26 cellular contexts compared by ENCODE assay signal in the genomic region with DNA sequence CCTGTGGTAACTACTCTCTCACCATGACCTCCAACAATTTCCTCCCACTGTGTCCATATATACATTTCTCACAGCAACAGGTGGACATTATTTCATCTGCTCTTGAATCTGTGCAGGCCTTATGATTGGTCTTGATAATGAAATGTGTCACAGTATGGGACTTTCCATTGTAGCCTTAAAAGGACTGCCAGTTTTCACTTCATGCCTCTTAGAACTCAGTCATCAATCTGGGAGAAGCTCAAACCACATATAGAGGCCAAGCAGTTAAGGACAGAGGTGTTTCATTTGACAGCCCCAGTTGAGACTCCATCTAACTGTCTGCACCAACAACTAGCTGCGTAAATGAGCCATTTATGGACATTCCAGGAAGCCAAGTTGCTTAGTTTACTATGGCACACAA.
"Had no signal": no experiment of that assay in that cellular context is flagged by ENCODE, and none has a peak within 500 bp of the region (broad histone marks: within the 10 kb centered on the region; RNA-seq: fewer than 3 reads in every experiment).

No MANE protein-coding gene starts in this region.

- H3K9me3 ChIP-seq: colonic mucosa, esophagus squamous epithelium, gastrocnemius medialis had no signal

- ATAC-seq: effector memory CD8-positive, alpha-beta T cell; esophagus mucosa; foreskin keratinocyte; gastrocnemius medialis; gastroesophageal sphincter; heart left ventricle; heart right ventricle had no signal

- H3K36me3 ChIP-seq: colonic mucosa, esophagus muscularis mucosa, esophagus squamous epithelium, gastrocnemius medialis, gastroesophageal sphincter, heart left ventricle, heart right ventricle had no signal

- H3K4me3 ChIP-seq: colonic mucosa, coronary artery, dorsolateral prefrontal cortex, esophagus muscularis mucosa, esophagus squamous epithelium, gastrocnemius medialis, gastroesophageal sphincter, heart left ventricle, heart right ventricle had no signal

- H3K4me1 ChIP-seq: colonic mucosa, esophagus muscularis mucosa, esophagus squamous epithelium, foreskin keratinocyte, gastrocnemius medialis, gastroesophageal sphincter, heart left ventricle, heart right ventricle had no signal

- FAIRE-seq: endometrium, endothelial cell of umbilical vein had no signal

- H3K27ac ChIP-seq: colonic mucosa, coronary artery, dorsolateral prefrontal cortex, epithelial cell of prostate, esophagus muscularis mucosa, esophagus squamous epithelium, foreskin keratinocyte, gastrocnemius medialis, gastroesophageal sphincter, heart left ventricle, heart right ventricle had no signal

- DNase-seq: colonic mucosa; cortex of kidney; dermis blood vessel endothelial cell; dorsolateral prefrontal cortex; effector CD4-positive, alpha-beta T cell; effector CD8-positive, alpha-beta T cell; effector memory CD4-positive, alpha-beta T cell; effector memory CD8-positive, alpha-beta T cell; endodermal cell; erythroblast; esophagus squamous epithelium; foreskin fibroblast; foreskin keratinocyte; foreskin melanocyte; gastrocnemius medialis; glutamatergic neuron; head of caudate nucleus; heart left ventricle; heart right ventricle had no signal

- H3K27me3 ChIP-seq: colonic mucosa, dorsolateral prefrontal cortex, esophagus muscularis mucosa, esophagus squamous epithelium, foreskin keratinocyte, gastrocnemius medialis, gastroesophageal sphincter, heart left ventricle, heart right ventricle had no signal
